20 cellular contexts compared by ENCODE assay signal in genomic region chr2:68857446-68857845, GRCh38. TPM values are rescaled to one million over a fixed set of nuclear protein-coding genes. Genes with fewer than 3 reads are reported as not detected.
A peak's percentile ranks its signal among the peaks of the same experiment; 100 is the strongest.
DNase-seq lines count a peak whose midpoint lies in the region; ATAC-seq lines count a peak whose summit lies in the region.
"Had no signal": no experiment of that assay in that cellular context is flagged by ENCODE, and none has a peak within 500 bp of the region (broad histone marks: within the 10 kb centered on the region; RNA-seq: fewer than 3 reads in every experiment).

No MANE protein-coding gene starts in this region.

- H3K36me3 Mint-ChIP-seq in activated naive CD4-positive, alpha-beta T cell treated with anti-CD3 and anti-CD28 coated beads for 36 hours (ENCODE audit: low read depth), result no peaks in the 10 kb centered on the region
- H3K36me3 Mint-ChIP-seq in activated naive CD4-positive, alpha-beta T cell treated with anti-CD3 and anti-CD28 coated beads, Interleukin-2, amount 10 ng/mL, durations not matched to agents 7 days and 5 days, result no peaks in the 10 kb centered on the region

- CTCF ChIA-PET in activated naive CD4-positive, alpha-beta T cell treated with anti-CD3 and anti-CD28 coated beads for 36 hours (lab: Charles Lee), result interaction anchor here (0.6 to 1.5 kb wide), 3 partner anchors 51 to 394 kb away, joined by 3 to 5 read pairs (median 3); no protein-coding TSS in a partner anchor
- CTCF ChIA-PET in activated naive CD4-positive, alpha-beta T cell treated with anti-CD3 and anti-CD28 coated beads, Interleukin-2, amount 10 ng/mL, durations not matched to agents 7 days and 5 days (lab: Charles Lee), result interaction anchor here (2.0 kb wide), 1 partner anchor 67 kb away, joined by 8 read pairs; no protein-coding TSS in a partner anchor

- no peaks in the 10 kb centered on the region for H3K9me3 Mint-ChIP-seq in activated naive CD4-positive, alpha-beta T cell treated with anti-CD3 and anti-CD28 coated beads for 36 hours
- H3K9me3 Mint-ChIP-seq in activated naive CD4-positive, alpha-beta T cell treated with anti-CD3 and anti-CD28 coated beads, Interleukin-2, amount 10 ng/mL, durations not matched to agents 7 days and 5 days, result no peaks in the 10 kb centered on the region
- H3K9me3 Mint-ChIP-seq: activated CD4-positive, alpha-beta T cell treated with anti-CD3 and anti-CD28 coated beads, Interleukin-2, amount 10 ng/mL, durations not matched to agents 7 days and 5 days; activated T-helper 2 cell treated with anti-CD3 and anti-CD28 coated beads, Interferon-gamma antibody, Interleukin-2, Interleukin-4, amounts not matched to agents 10 μg/mL and 5 μg/mL and 100 μg/mL, durations not matched to agents 14 hours and 24 hours and 36 hours; IgD-negative memory B cell had no signal

- peak overlapping the region; percentile 50 for H3K27ac Mint-ChIP-seq in activated naive CD4-positive, alpha-beta T cell treated with anti-CD3 and anti-CD28 coated beads for 36 hours
- no peak overlapping the region for H3K27ac Mint-ChIP-seq in activated naive CD4-positive, alpha-beta T cell treated with anti-CD3 and anti-CD28 coated beads, Interleukin-2, amount 10 ng/mL, durations not matched to agents 7 days and 5 days
- H3K27ac Mint-ChIP-seq: activated CD4-positive, alpha-beta T cell treated with anti-CD3 and anti-CD28 coated beads, Interleukin-2, amount 10 ng/mL, durations not matched to agents 7 days and 5 days; activated T-helper 2 cell treated with anti-CD3 and anti-CD28 coated beads, Interferon-gamma antibody, Interleukin-2, Interleukin-4, amounts not matched to agents 10 μg/mL and 5 μg/mL and 100 μg/mL, durations not matched to agents 14 hours and 24 hours and 36 hours; progenitor cell of endocrine pancreas had no signal

- DNase-seq in activated naive CD4-positive, alpha-beta T cell treated with anti-CD3 and anti-CD28 coated beads for 36 hours, result no peak
- DNase-seq in activated naive CD4-positive, alpha-beta T cell treated with anti-CD3 and anti-CD28 coated beads, Interleukin-2, amount 10 ng/mL, durations not matched to agents 7 days and 5 days, result no peak
- DNase-seq in SKM-1 (lab: John Stamatoyannopoulos, UW; ENCODE audit: unreplicated experiment), result peak; percentile 28
- DNase-seq in NCI-H526 (lab: John Stamatoyannopoulos, UW), result no peak
- DNase-seq: activated CD4-positive, alpha-beta T cell treated with anti-CD3 and anti-CD28 coated beads, Interleukin-2, amount 10 ng/mL, durations not matched to agents 7 days and 5 days; islet precursor cell; MG63; NCI-H2029 treated with DMSO at 0.1 percent for 48 hours; NCI-H446 treated with DMSO at 0.1 percent for 48 hours had no signal

- peaks cover 9% of the 10 kb centered on the region for H3K4me1 Mint-ChIP-seq in activated naive CD4-positive, alpha-beta T cell treated with anti-CD3 and anti-CD28 coated beads for 36 hours (ENCODE audit: low read depth)
- H3K4me1 Mint-ChIP-seq in activated naive CD4-positive, alpha-beta T cell treated with anti-CD3 and anti-CD28 coated beads, Interleukin-2, amount 10 ng/mL, durations not matched to agents 7 days and 5 days, result peaks cover 2% of the 10 kb centered on the region

- peaks cover 16% of the 10 kb centered on the region for H3K4me1 ChIP-seq in stomach smooth muscle (ENCODE audit: control insufficient read depth, insufficient read depth, low read length)

- no peaks in the 10 kb centered on the region for H3K27me3 Mint-ChIP-seq in activated naive CD4-positive, alpha-beta T cell treated with anti-CD3 and anti-CD28 coated beads for 36 hours (ENCODE audit: low read depth)
- H3K27me3 Mint-ChIP-seq in activated naive CD4-positive, alpha-beta T cell treated with anti-CD3 and anti-CD28 coated beads, Interleukin-2, amount 10 ng/mL, durations not matched to agents 7 days and 5 days, result peaks cover 20% of the 10 kb centered on the region

- H3K27ac ChIP-seq in stomach smooth muscle (ENCODE audit: low read length), result peak overlapping the region; percentile 12

- ATAC-seq in GM21526 (IDR thresholded peaks at IDR 0.05; ENCODE audit: low FRiP score, unreplicated experiment) (peak; percentile 16), GM18867 (IDR thresholded peaks at IDR 0.05; ENCODE audit: unreplicated experiment) (no peak), HG02970 (IDR thresholded peaks at IDR 0.05; ENCODE audit: low FRiP score, unreplicated experiment) (no peak)
- ATAC-seq: Panc1 had no signal

- intact Hi-C loops in activated naive CD4-positive, alpha-beta T cell treated with anti-CD3 and anti-CD28 coated beads for 36 hours (cut with micrococcal nuclease), result loop anchor here (5.0 kb wide), 1 partner anchor 50 kb away; no protein-coding TSS in a partner anchor

- H3K9ac ChIP-seq in stomach smooth muscle (ENCODE audit: low read length in 2 of 2), result no peak overlapping the region

- H3K4me3 Mint-ChIP-seq in activated naive CD4-positive, alpha-beta T cell treated with anti-CD3 and anti-CD28 coated beads for 36 hours, result no peak overlapping the region
- H3K4me3 Mint-ChIP-seq in activated naive CD4-positive, alpha-beta T cell treated with anti-CD3 and anti-CD28 coated beads, Interleukin-2, amount 10 ng/mL, durations not matched to agents 7 days and 5 days, result no peak overlapping the region
- H3K4me3 Mint-ChIP-seq: activated CD4-positive, alpha-beta T cell treated with anti-CD3 and anti-CD28 coated beads, Interleukin-2, amount 10 ng/mL, durations not matched to agents 7 days and 5 days had no signal

- no peaks in the 10 kb centered on the region for H3K9me3 ChIP-seq in stomach smooth muscle (ENCODE audit: control insufficient read depth in 2 of 2, low read length in 2 of 2)

- no peaks in the 10 kb centered on the region for H3K27me3 ChIP-seq in stomach smooth muscle (ENCODE audit: control insufficient read depth in 1 of 2, insufficient read depth in 2 of 2, low read length in 2 of 2)
- H3K27me3 ChIP-seq: MG63 had no signal

- H3K4me3 ChIP-seq in stomach smooth muscle (ENCODE audit: low read length in 2 of 2), result no peak overlapping the region
- H3K4me3 ChIP-seq: MG63 had no signal

- no peaks in the 10 kb centered on the region for H3K36me3 ChIP-seq in stomach smooth muscle (ENCODE audit: control insufficient read depth in 2 of 2, insufficient read depth in 2 of 2, low read length in 2 of 2)
- H3K36me3 ChIP-seq: MG63 had no signal

RNA-seq across cellular contexts. Expression of gene BMP10, which starts 13.8 kb away (rescaled TPM):
- not detected for total RNA-seq in activated naive CD4-positive, alpha-beta T cell treated with anti-CD3 and anti-CD28 coated beads for 36 hours
- total RNA-seq: activated CD4-positive, alpha-beta T cell treated with anti-CD3 and anti-CD28 coated beads, Interleukin-2, amount 10 ng/mL, durations not matched to agents 7 days and 5 days; activated T-helper 2 cell treated with anti-CD3 and anti-CD28 coated beads, Interferon-gamma antibody, Interleukin-2, Interleukin-4, amounts not matched to agents 10 μg/mL and 5 μg/mL and 100 μg/mL, durations not matched to agents 14 hours and 24 hours and 36 hours; glomerular endothelial cell; mucosa of gallbladder; progenitor cell of endocrine pancreas; sciatic nerve had no signal
